1 cellular context compared by ENCODE assay signal in the genomic region with DNA sequence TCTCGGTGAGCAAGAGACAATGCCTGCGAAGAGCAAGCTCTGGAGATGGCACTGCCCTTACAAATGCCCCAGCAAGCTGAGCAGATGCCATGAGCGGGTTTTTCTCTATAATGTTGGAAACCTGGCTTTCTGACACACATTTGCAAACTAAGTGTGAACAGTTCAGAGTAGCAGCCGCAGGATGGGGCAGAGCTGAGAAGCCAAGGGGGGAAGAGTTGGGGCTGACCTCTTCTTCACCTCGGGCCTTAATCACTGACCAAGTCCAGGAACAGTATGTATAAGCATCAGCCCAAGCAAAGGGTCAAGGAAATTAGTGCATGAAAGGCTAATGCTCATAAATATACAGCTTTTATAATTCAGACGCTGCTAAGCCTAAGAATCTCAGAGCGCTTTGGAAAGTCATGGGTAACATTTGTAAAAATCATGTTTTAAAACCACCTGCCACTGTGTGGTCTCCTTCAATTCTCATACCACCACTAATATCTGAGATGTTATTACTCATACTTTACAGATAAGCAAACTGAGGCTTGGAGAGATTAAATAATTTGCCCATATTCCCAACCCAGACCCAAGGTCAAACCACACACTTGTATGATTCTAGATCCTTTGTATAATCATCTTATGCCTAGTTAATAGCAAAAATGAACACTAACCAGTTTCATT.
TF ChIP-seq lines count a peak whose summit lies in the region.

No MANE protein-coding gene starts in this region.

TF ChIP-seq in SK-N-SH, 30 proteins besides CTCF, POLR2A, EP300 and RAD21:
- TF ChIP-seq RFX5 (IDR thresholded peaks at IDR 0.05; ENCODE audit: low read length) (no peak), MXI1 (IDR thresholded peaks at IDR 0.05; ENCODE audit: low read depth, low read length) (no peak), USF1 (IDR thresholded peaks at IDR 0.05; ENCODE audit: borderline replicate concordance, low read depth) (no peak), GABPA (IDR thresholded peaks at IDR 0.05; ENCODE audit: low read depth) (no peak), FOSL2 (IDR thresholded peaks at IDR 0.05; ENCODE audit: borderline replicate concordance, low read depth) (no peak), CHD2 (IDR thresholded peaks at IDR 0.05; ENCODE audit: low read length, partially characterized antibody) (no peak), ZBTB33 (IDR thresholded peaks at IDR 0.05; ENCODE audit: borderline replicate concordance, low read depth) (no peak), TAF1 (IDR thresholded peaks at IDR 0.05; ENCODE audit: borderline replicate concordance, low read depth, low read length) (no peak), YY1 (IDR thresholded peaks at IDR 0.05; ENCODE audit: low read depth) (no peak), GATA2 (CRISPR knock-in tag; IDR thresholded peaks at IDR 0.05) (no peak), POLR2AphosphoS5 (IDR thresholded peaks at IDR 0.05; ENCODE audit: low read depth, low read length) (no peak), FOXJ3 (CRISPR knock-in tag; IDR thresholded peaks at IDR 0.05) (no peak), TCF12 (IDR thresholded peaks at IDR 0.05) (no peak)
